In genomic region chr19:18659281-18660050, GRCh38 we compare ENCODE assay signal across 10 cellular contexts. TPM values are rescaled to one million over a fixed set of nuclear protein-coding genes. Genes with fewer than 3 reads are reported as not detected.
DNase-seq lines count a peak whose midpoint lies in the region; ATAC-seq, FAIRE-seq and TF ChIP-seq lines count a peak whose summit lies in the region.
"Had no signal": no experiment of that assay in that cellular context is flagged by ENCODE, and none has a peak within 500 bp of the region (broad histone marks: within the 10 kb centered on the region; RNA-seq: fewer than 3 reads in every experiment).

No MANE protein-coding gene starts in this region.

- no peaks in the 10 kb centered on the region; a peak in 1 of 3 replicates for H3K36me3 ChIP-seq in HEK293 (ENCODE audit: control insufficient read depth in 2 of 2, insufficient read depth in 1 of 2, low read length in 2 of 2)
- no peaks in the 10 kb centered on the region for H3K36me3 ChIP-seq in adrenal gland (replicated peaks in 1 of 2)
- H3K36me3 ChIP-seq in suprapubic skin = no peaks in the 10 kb centered on the region

- no peak for TF ChIP-seq POLR2A in adrenal gland (IDR thresholded peaks at IDR 0.05)
- peak in 1 of 2 donors; percentile 39 for TF ChIP-seq POLR2A in suprapubic skin (IDR thresholded peaks at IDR 0.05)

- ATAC-seq in left lobe of liver = peak; percentile 13
- ATAC-seq in GM21529 (IDR thresholded peaks at IDR 0.05; ENCODE audit: unreplicated experiment) = no peak
- ATAC-seq in HG03095 (IDR thresholded peaks at IDR 0.05; ENCODE audit: unreplicated experiment) = no peak
- ATAC-seq in GM21825 (IDR thresholded peaks at IDR 0.05; ENCODE audit: unreplicated experiment) = no peak

- 56 to 69% (median 63%) methylated on average over 26 to 30 of the region's 30 CpGs for WGBS in adrenal gland, 4 donors
- 47% methylated on average over 30 of the region's 30 CpGs for WGBS in suprapubic skin

- TF ChIP-seq CTCF in HEK293 (tag by site-specific recombination; IDR thresholded peaks at IDR 0.05) = no peak
- TF ChIP-seq CTCF in adrenal gland (IDR thresholded peaks at IDR 0.05) = no peak
- TF ChIP-seq CTCF in suprapubic skin (IDR thresholded peaks at IDR 0.05) = no peak

- TF ChIP-seq EP300 in suprapubic skin (IDR thresholded peaks at IDR 0.05) = no peak

- H3K9me3 ChIP-seq in HEK293 (ENCODE audit: control insufficient read depth, insufficient read depth, low read depth, low read length) (no peaks in the 10 kb centered on the region), adrenal gland (replicated peaks in 1 of 3) (no peaks in the 10 kb centered on the region), suprapubic skin (no peaks in the 10 kb centered on the region)

- FAIRE-seq in HTR-8/SVneo (lab: Jason Lieb, UNC) = no peak

- POLR2A ChIA-PET in HEK293 (lab: Yijun Ruan, JAX) = no interaction called here

- intact Hi-C loops in adrenal gland (cut with DNase I) = no loop called here

- no peaks in the 10 kb centered on the region for H3K27me3 ChIP-seq in adrenal gland
- H3K27me3 ChIP-seq in suprapubic skin = no peaks in the 10 kb centered on the region

- H3K4me1 ChIP-seq in HEK293 (ENCODE audit: control insufficient read depth, insufficient read depth, low read length) = no peaks in the 10 kb centered on the region
- H3K4me1 ChIP-seq in adrenal gland (replicated peaks in 1 of 2) = peaks cover 4 to 55% of the 10 kb centered on the region in 2 donors
- H3K4me1 ChIP-seq in suprapubic skin = peaks cover 39% of the 10 kb centered on the region

- H3K27ac ChIP-seq in HEK293 (ENCODE audit: extremely low read depth, low read depth, low read length) (no peak overlapping the region), adrenal gland (peak overlapping the region; percentile 23 to 99 (median 87)), suprapubic skin (peak overlapping the region; percentile 73)

- H3K4me3 ChIP-seq in HEK293 (ENCODE audit: low read depth, low read length) (no peak overlapping the region), adrenal gland (peak overlapping the region in 1 of 4 donors; percentile 26), suprapubic skin (peak overlapping the region; percentile 1)

- CTCF ChIA-PET in HEK293 (lab: Yijun Ruan, JAX) = no interaction called here

- DNase-seq in adrenal gland (peak in 2 of 7 donors; percentile 33 to 50), left lobe of liver (ENCODE audit: low spot score) (no peak), suprapubic skin (ENCODE audit: low spot score in 2 of 2) (no peak), HTR-8/SVneo (ENCODE audit: insufficient read length, low spot score) (no peak)
- DNase-seq: activated CD8-positive, alpha-beta memory T cell treated with anti-CD3 and anti-CD28 coated beads for 24 hours; natural killer cell had no signal

TF ChIP-seq in HEK293, 187 proteins besides CTCF, POLR2A, EP300 and RAD21:
- TF ChIP-seq ZNF600 (tag by site-specific recombination; IDR thresholded peaks at IDR 0.05) (peak; percentile 82), ZIC2 (tag by site-specific recombination; IDR thresholded peaks at IDR 0.05) (peak; percentile 89), YY2 (tag by site-specific recombination; IDR thresholded peaks at IDR 0.05) (no peak)
TF ChIP-seq in HEK293: peak in this region for 2.

RNA-seq across cellular contexts. Expression of gene KLHL26, which starts 22.6 kb away (rescaled TPM):
- total RNA-seq in adrenal gland (10 to 100 TPM in 3 of 8 donors, 1 to 10 TPM in 5; 4.8 to 15.2 (median 9.4) TPM), left lobe of liver (6.1 TPM), suprapubic skin (10 to 100 TPM in 2 of 4 donors, 1 to 10 TPM in 2; 6.9 to 26.5 (median 11.5) TPM)
- polyA plus RNA-seq in adrenal gland = 1 to 10 TPM; 1.7 to 5.1 (median 3.7) TPM

RNA-seq across cellular contexts. Expression of gene CRTC1, which starts 24.0 kb away (rescaled TPM):
- total RNA-seq in adrenal gland (10 to 100 TPM in 6 of 8 donors, 1 to 10 TPM in 2; 6.0 to 22.5 (median 10.3) TPM), left lobe of liver (6.2 TPM), suprapubic skin (1 to 10 TPM; 4.1 to 6.3 (median 4.7) TPM)
- polyA plus RNA-seq in adrenal gland = 10 to 100 TPM in 2 of 3 donors, 1 to 10 TPM in 1; 4.6 to 38.1 (median 18.1) TPM

RNA-seq across cellular contexts. Expression of gene TMEM59L, which starts 46.8 kb away (rescaled TPM):
- total RNA-seq in adrenal gland = 10 to 100 TPM in 2 of 8 donors, 1 to 10 TPM in 6; 2.9 to 13.9 (median 5.9) TPM
- 10 to 100 TPM in 1 of 3 donors, 1 to 10 TPM in 2; 1.9 to 14.5 (median 5.5) TPM for polyA plus RNA-seq in adrenal gland
- total RNA-seq in left lobe of liver = not detected
- total RNA-seq in suprapubic skin = 1 to 10 TPM in 2 of 4 donors, under 1 TPM in 2; 0.49 to 1.4 (median 0.97) TPM
- total RNA-seq: natural killer cell had no signal

RNA-seq across cellular contexts. Expression of gene CRLF1, which starts 52.9 kb away (rescaled TPM):
- total RNA-seq in adrenal gland (100 to 1,000 TPM in 1 of 8 donors, 10 to 100 TPM in 5, 1 to 10 TPM in 2; 6.3 to 111 (median 21.3) TPM), left lobe of liver (0.20 TPM), suprapubic skin (10 to 100 TPM; 21.2 to 65.5 (median 47.9) TPM)
- 10 to 100 TPM in 2 of 3 donors, 1 to 10 TPM in 1; 5.7 to 80.0 (median 51.2) TPM for polyA plus RNA-seq in adrenal gland
- total RNA-seq: natural killer cell had no signal
